In genomic region chr2:151063271-151063670, GRCh38 we compare ENCODE assay signal across 14 cellular contexts.
DNase-seq lines count a peak whose midpoint lies in the region; ATAC-seq and TF ChIP-seq lines count a peak whose summit lies in the region.
"Had no signal": no experiment of that assay in that cellular context is flagged by ENCODE, and none has a peak within 500 bp of the region (broad histone marks: within the 10 kb centered on the region; RNA-seq: fewer than 3 reads in every experiment).

No MANE protein-coding gene starts in this region.

- no peaks in the 10 kb centered on the region for H3K9me3 Mint-ChIP-seq in natural killer cell treated with Interleukin-12 subunit alpha and Interleukin-12 subunit beta and Interleukin-15 and Interleukin-18, amount 100 ng/mL, for 72 hours

- TF ChIP-seq EP300 in transverse colon (IDR thresholded peaks at IDR 0.05; ENCODE audit: low read depth): no peak

- intact Hi-C loops in transverse colon (cut with DNase I; ENCODE audit: low total_unique reads): no loop called here

- TF ChIP-seq CTCF in lung (IDR thresholded peaks at IDR 0.05; ENCODE audit: control extremely low read depth, extremely low read depth) (no peak), transverse colon (IDR thresholded peaks at IDR 0.05) (no peak)

- H3K4me3 ChIP-seq in lung (no peak overlapping the region), transverse colon (no peak overlapping the region)
- H3K4me3 ChIP-seq: GM12878, tibial artery had no signal

- H3K9me3 ChIP-seq in lung (ENCODE audit: control insufficient read depth in 2 of 2, insufficient read depth in 1 of 2, low read length in 1 of 2) (no peaks in the 10 kb centered on the region), transverse colon (no peaks in the 10 kb centered on the region)
- H3K9me3 ChIP-seq: tibial artery had no signal

- H3K27ac ChIP-seq in lung (ENCODE audit: low read depth in 1 of 2, low read length in 1 of 2) (no peak overlapping the region), transverse colon (no peak overlapping the region)
- H3K27ac ChIP-seq: tibial artery had no signal

- H3K27ac Mint-ChIP-seq in natural killer cell treated with Interleukin-12 subunit alpha and Interleukin-12 subunit beta and Interleukin-15 and Interleukin-18, amount 100 ng/mL, for 72 hours: no peak overlapping the region

- H3K4me1 Mint-ChIP-seq in natural killer cell treated with Interleukin-12 subunit alpha and Interleukin-12 subunit beta and Interleukin-15 and Interleukin-18, amount 100 ng/mL, for 72 hours (ENCODE audit: low read depth in 2 of 2): no peaks in the 10 kb centered on the region

- H3K27me3 Mint-ChIP-seq in natural killer cell treated with Interleukin-12 subunit alpha and Interleukin-12 subunit beta and Interleukin-15 and Interleukin-18, amount 100 ng/mL, for 72 hours: peaks cover 0 to 5% of the 10 kb centered on the region in 2 donors

- no peaks in the 10 kb centered on the region for H3K36me3 ChIP-seq in lung (ENCODE audit: control insufficient read depth in 2 of 2, insufficient read depth in 2 of 2, low read length in 2 of 2)
- H3K36me3 ChIP-seq in transverse colon: no peaks in the 10 kb centered on the region
- H3K36me3 ChIP-seq: tibial artery had no signal

- H3K4me3 Mint-ChIP-seq in natural killer cell treated with Interleukin-12 subunit alpha and Interleukin-12 subunit beta and Interleukin-15 and Interleukin-18, amount 100 ng/mL, for 72 hours: no peak overlapping the region

- no peaks in the 10 kb centered on the region for H3K36me3 Mint-ChIP-seq in natural killer cell treated with Interleukin-12 subunit alpha and Interleukin-12 subunit beta and Interleukin-15 and Interleukin-18, amount 100 ng/mL, for 72 hours

- H3K4me1 ChIP-seq in lung (ENCODE audit: control insufficient read depth in 2 of 2, insufficient read depth in 2 of 2, low read length in 2 of 2) (no peaks in the 10 kb centered on the region), transverse colon (no peaks in the 10 kb centered on the region)

- DNase-seq in COLO829 (ENCODE audit: low spot score) (peak; percentile 15), NCI-H1417 treated with DMSO at 0.1 percent for 48 hours (lab: John Stamatoyannopoulos, UW) (peak; percentile 48), astrocyte of the hippocampus (ENCODE audit: low read depth, low spot score) (peak; percentile 61), lung (ENCODE audit: low spot score) (no peak), transverse colon (no peak)
- DNase-seq in activated effector memory CD4-positive, alpha-beta T cell treated with Interleukin-2 at 50 U/mL for 16 hours: no peak
- no peak for DNase-seq in natural killer cell treated with Interleukin-12 subunit alpha and Interleukin-12 subunit beta and Interleukin-15 and Interleukin-18, amount 100 ng/mL, for 72 hours (ENCODE audit: low spot score)
- DNase-seq: activated gamma-delta T cell, Karpas-422, NCI-H82, tibial artery had no signal

- ATAC-seq in lung (ENCODE audit: insufficient read depth, low FRiP score) (peak; percentile 11), HG02763 (IDR thresholded peaks at IDR 0.05; ENCODE audit: unreplicated experiment) (no peak)
- ATAC-seq in natural killer cell treated with Interleukin-12 subunit alpha and Interleukin-12 subunit beta and Interleukin-15 and Interleukin-18, amount 100 ng/mL, for 72 hours: no peak
- ATAC-seq: GM12878, sciatic nerve had no signal

- in situ Hi-C loops in transverse colon (cut with MboI; ENCODE audit: low pct_ligation_motif_present in 1 of 4, low pct_unique_long_range_greater_than_20kb in 1 of 4, low sequenced_read_pairs in 3 of 4): loop anchor here in 1 of 4 donors (25.0 kb wide), 1 partner anchor 1451 kb away; no protein-coding TSS in a partner anchor

- no peaks in the 10 kb centered on the region for H3K27me3 ChIP-seq in lung (ENCODE audit: control insufficient read depth, insufficient read depth)
- no peaks in the 10 kb centered on the region for H3K27me3 ChIP-seq in transverse colon
- H3K27me3 ChIP-seq: tibial artery had no signal

- TF ChIP-seq POLR2A in transverse colon (IDR thresholded peaks at IDR 0.05): no peak

- 48 to 61% methylated on average over 3 of the region's 3 CpGs for WGBS in lung, 2 donors
- WGBS in transverse colon (ENCODE audit: low coverage in 1 of 2), 2 donors: 49 to 53% methylated on average over 3 of the region's 3 CpGs

Comparison
In these comparisons a context has a peak if more than half of its experiments do, and no peak if none do; other contexts are left out.
1. DNase-seq: peak in COLO829 (single experiment), NCI-H1417 treated with DMSO at 0.1 percent for 48 hours (single experiment) and astrocyte of the hippocampus (single experiment); none in lung (single experiment), activated effector memory CD4-positive, alpha-beta T cell treated with Interleukin-2 at 50 U/mL for 16 hours (single experiment), transverse colon (single experiment) and natural killer cell treated with Interleukin-12 subunit alpha and Interleukin-12 subunit beta and Interleukin-15 and Interleukin-18, amount 100 ng/mL, for 72 hours (single experiment).